1 cellular context compared by ENCODE assay signal in genomic region chr3:119301001-119301400, GRCh38.
TF ChIP-seq lines count a peak whose summit lies in the region.

No MANE protein-coding gene starts in this region.

TF ChIP-seq in H1, 55 proteins besides CTCF, POLR2A, EP300 and RAD21:
- TF ChIP-seq TCF12 (IDR thresholded peaks at IDR 0.05; ENCODE audit: low read depth, low read length), result no peak
- TF ChIP-seq, protein P1, sequence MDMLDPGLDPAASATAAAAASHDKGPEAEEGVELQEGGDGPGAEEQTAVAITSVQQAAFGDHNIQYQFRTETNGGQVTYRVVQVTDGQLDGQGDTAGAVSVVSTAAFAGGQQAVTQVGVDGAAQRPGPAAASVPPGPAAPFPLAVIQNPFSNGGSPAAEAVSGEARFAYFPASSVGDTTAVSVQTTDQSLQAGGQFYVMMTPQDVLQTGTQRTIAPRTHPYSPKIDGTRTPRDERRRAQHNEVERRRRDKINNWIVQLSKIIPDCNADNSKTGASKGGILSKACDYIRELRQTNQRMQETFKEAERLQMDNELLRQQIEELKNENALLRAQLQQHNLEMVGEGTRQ (IDR thresholded peaks at IDR 0.05; ENCODE audit: low read length), result no peak
- TF ChIP-seq, protein P2, sequence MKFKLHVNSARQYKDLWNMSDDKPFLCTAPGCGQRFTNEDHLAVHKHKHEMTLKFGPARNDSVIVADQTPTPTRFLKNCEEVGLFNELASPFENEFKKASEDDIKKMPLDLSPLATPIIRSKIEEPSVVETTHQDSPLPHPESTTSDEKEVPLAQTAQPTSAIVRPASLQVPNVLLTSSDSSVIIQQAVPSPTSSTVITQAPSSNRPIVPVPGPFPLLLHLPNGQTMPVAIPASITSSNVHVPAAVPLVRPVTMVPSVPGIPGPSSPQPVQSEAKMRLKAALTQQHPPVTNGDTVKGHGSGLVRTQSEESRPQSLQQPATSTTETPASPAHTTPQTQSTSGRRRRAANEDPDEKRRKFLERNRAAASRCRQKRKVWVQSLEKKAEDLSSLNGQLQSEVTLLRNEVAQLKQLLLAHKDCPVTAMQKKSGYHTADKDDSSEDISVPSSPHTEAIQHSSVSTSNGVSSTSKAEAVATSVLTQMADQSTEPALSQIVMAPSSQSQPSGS (IDR thresholded peaks at IDR 0.05; ENCODE audit: low read length), result no peak
- no peak for TF ChIP-seq CHD7 (IDR thresholded peaks at IDR 0.05; ENCODE audit: insufficient replicate concordance, low read length)
- no peak for TF ChIP-seq SP2 (IDR thresholded peaks at IDR 0.05; ENCODE audit: low read length)
- TF ChIP-seq CHD1 (IDR thresholded peaks at IDR 0.05; ENCODE audit: low read depth, low read length), result no peak
- no peak for TF ChIP-seq CREB1 (IDR thresholded peaks at IDR 0.05)
- no peak for TF ChIP-seq TAF7 (optimal IDR thresholded peaks at IDR 0.05; ENCODE audit: borderline replicate concordance, low read depth, low read length)
- TF ChIP-seq SAP30 (IDR thresholded peaks at IDR 0.05; ENCODE audit: insufficient read depth, insufficient replicate concordance, low read length), result no peak
- TF ChIP-seq NANOG (IDR thresholded peaks at IDR 0.05; ENCODE audit: insufficient read depth, low read depth, low read length, poor library complexity, severe bottlenecking), result no peak
- no peak for TF ChIP-seq RBBP5 (IDR thresholded peaks at IDR 0.05; ENCODE audit: borderline replicate concordance, low read depth, low read length)
- no peak for TF ChIP-seq ZNF274 (IDR thresholded peaks at IDR 0.05; ENCODE audit: borderline replicate concordance, extremely low read depth, low read length)
- TF ChIP-seq CHD2 (IDR thresholded peaks at IDR 0.05; ENCODE audit: low read length), result no peak
- no peak for TF ChIP-seq BRCA1 (IDR thresholded peaks at IDR 0.05; ENCODE audit: low read depth, low read length)
- no peak for TF ChIP-seq CBX5 (IDR thresholded peaks at IDR 0.05; ENCODE audit: low read depth, low read length)
- TF ChIP-seq TEAD4 (IDR thresholded peaks at IDR 0.05; ENCODE audit: low read depth, low read length), result no peak
TF ChIP-seq in H1: peak in this region for 0.
